Comparison of ENCODE assay signal across 17 cellular contexts in genomic region chr10:89114846-89115625, GRCh38.
DNase-seq lines count a peak whose midpoint lies in the region; FAIRE-seq and TF ChIP-seq lines count a peak whose summit lies in the region.
"Had no signal": no experiment of that assay in that cellular context is flagged by ENCODE, and none has a peak within 500 bp of the region (broad histone marks: within the 10 kb centered on the region; RNA-seq: fewer than 3 reads in every experiment).

No MANE protein-coding gene starts in this region.

- 72 to 74% methylated on average over 1 of the region's 1 CpG for WGBS in GM23248 (ENCODE audit: low coverage in 1 of 2, low lambda C conversion rate in 2 of 2, missing lambda C conversion rate in 2 of 2), 2 experiments
- 74% methylated on average over 1 of the region's 1 CpG for WGBS in suprapubic skin

- DNase-seq in GM23248 (peak; percentile 47), cardiac fibroblast (ENCODE audit: low read depth in 2 of 2) (peak; percentile 41 to 60), glomerular endothelial cell (ENCODE audit: extremely low read depth, low read depth, low spot score) (peak; percentile 51), Peyer's patch (no peak), GM12891 (ENCODE audit: insufficient read length, low spot score) (no peak), suprapubic skin (ENCODE audit: low spot score in 2 of 2) (no peak)
- DNase-seq in stimulated activated CD4-positive, alpha-beta T cell treated with anti-CD3 and anti-CD28 coated beads, Interleukin-2, amount 100 ng/mL, for 48 hours, result no peak
- DNase-seq: DMS 273 treated with DMSO at 0.1 percent for 48 hours, HCEC 1CT, NCI-H1417 treated with DMSO at 0.1 percent for 48 hours, NCI-H1930, NCI-H446 treated with DMSO at 0.1 percent for 48 hours, PC-3, SJCRH30 had no signal

- H3K9me2 ChIP-seq in GM23248 (ENCODE audit: insufficient read depth), result no peaks in the 10 kb centered on the region

- no peaks in the 10 kb centered on the region for H3K9me3 ChIP-seq in GM23248 (ENCODE audit: low read depth)
- no peaks in the 10 kb centered on the region for H3K9me3 ChIP-seq in Peyer's patch
- H3K9me3 ChIP-seq in suprapubic skin, result no peaks in the 10 kb centered on the region
- H3K9me3 ChIP-seq: SJCRH30 had no signal

- H3F3A ChIP-seq in GM23248 (ENCODE audit: insufficient read depth), result peaks cover 45% of the 10 kb centered on the region

- H3K4me1 ChIP-seq in GM23248 (ENCODE audit: insufficient read depth), result peaks cover 51% of the 10 kb centered on the region
- no peaks in the 10 kb centered on the region for H3K4me1 ChIP-seq in Peyer's patch
- peaks cover 13% of the 10 kb centered on the region for H3K4me1 ChIP-seq in suprapubic skin

- H3K4me3 ChIP-seq in GM23248 (no peak overlapping the region), cardiac fibroblast (replicated peaks in 1 of 2; ENCODE audit: low read depth in 2 of 2, low read length in 2 of 2) (no peak overlapping the region), Peyer's patch (no peak overlapping the region), suprapubic skin (no peak overlapping the region)
- H3K4me3 ChIP-seq: SJCRH30 had no signal

- in situ Hi-C loops in GM23248 (cut with MboI), result no loop called here

- FAIRE-seq in A204.1 (lab: Jason Lieb, UNC) (peak; percentile 52), GM12891 (lab: Jason Lieb, UNC) (no peak)
- FAIRE-seq: GM19239 had no signal

- peak overlapping the region; percentile 42 for H3K4me2 ChIP-seq in GM23248 (ENCODE audit: unreplicated experiment)

- no peaks in the 10 kb centered on the region for H3K79me2 ChIP-seq in GM23248 (ENCODE audit: insufficient read depth)

- H2AFZ ChIP-seq in GM23248, result no peak overlapping the region

- H3K27ac ChIP-seq in GM23248 (peak overlapping the region; percentile 72), Peyer's patch (no peak overlapping the region), suprapubic skin (no peak overlapping the region)
- H3K27ac ChIP-seq: HL-60 had no signal

- TF ChIP-seq CTCF in cardiac fibroblast (IDR thresholded peaks at IDR 0.05; ENCODE audit: low read depth, low read length) (no peak), Peyer's patch (IDR thresholded peaks at IDR 0.05) (no peak), suprapubic skin (IDR thresholded peaks at IDR 0.05) (no peak)

- TF ChIP-seq POLR2A in Peyer's patch (IDR thresholded peaks at IDR 0.05), result no peak
- TF ChIP-seq POLR2A in GM12891 (IDR thresholded peaks at IDR 0.05; ENCODE audit: low read depth, low read length), result no peak
- TF ChIP-seq POLR2A in suprapubic skin (IDR thresholded peaks at IDR 0.05), result no peak

- H3K9ac ChIP-seq in GM23248, result no peak overlapping the region

- H3K27me3 ChIP-seq in GM23248 (replicated peaks; ENCODE audit: insufficient read depth) (no peaks in the 10 kb centered on the region), Peyer's patch (no peaks in the 10 kb centered on the region), suprapubic skin (no peaks in the 10 kb centered on the region)
- H3K27me3 ChIP-seq: SJCRH30 had no signal

- H3K36me3 ChIP-seq in GM23248 (ENCODE audit: low read depth) (no peaks in the 10 kb centered on the region), Peyer's patch (no peaks in the 10 kb centered on the region), suprapubic skin (no peaks in the 10 kb centered on the region)
- H3K36me3 ChIP-seq: SJCRH30 had no signal

- TF ChIP-seq EP300 in suprapubic skin (IDR thresholded peaks at IDR 0.05), result no peak

- no peaks in the 10 kb centered on the region for H4K20me1 ChIP-seq in GM23248 (ENCODE audit: insufficient read depth)

TF ChIP-seq in GM12891, 5 proteins besides CTCF, POLR2A, EP300 and RAD21:
- no peak for TF ChIP-seq SPI1 (IDR thresholded peaks at IDR 0.05; ENCODE audit: low read depth, low read length)
- no peak for TF ChIP-seq TAF1 (IDR thresholded peaks at IDR 0.05; ENCODE audit: low read depth, low read length)
- TF ChIP-seq POLR2AphosphoS5 (IDR thresholded peaks at IDR 0.05; ENCODE audit: low read depth, low read length), result no peak
- TF ChIP-seq POU2F2 (IDR thresholded peaks at IDR 0.05; ENCODE audit: low read depth, low read length), result no peak
- TF ChIP-seq PAX5 (IDR thresholded peaks at IDR 0.05; ENCODE audit: insufficient read depth, low read length, severe bottlenecking), result no peak

Comparison
In these comparisons a context has a peak if more than half of its experiments do, and no peak if none do; other contexts are left out.
1. DNase-seq: peak in GM23248 (single experiment), cardiac fibroblast (2 of 2) and glomerular endothelial cell (single experiment); none in Peyer's patch (0 of 3), GM12891 (single experiment), suprapubic skin (0 of 2) and stimulated activated CD4-positive, alpha-beta T cell treated with anti-CD3 and anti-CD28 coated beads, Interleukin-2, amount 100 ng/mL, for 48 hours (0 of 2).